25 cellular contexts compared by ENCODE assay signal in genomic region chr1:1768249-1768992, GRCh38. TPM values are rescaled to one million over a fixed set of nuclear protein-coding genes. Genes with fewer than 3 reads are reported as not detected.
DNase-seq lines count a peak whose midpoint lies in the region; ATAC-seq, FAIRE-seq and TF ChIP-seq lines count a peak whose summit lies in the region.
"Had no signal": no experiment of that assay in that cellular context is flagged by ENCODE, and none has a peak within 500 bp of the region (broad histone marks: within the 10 kb centered on the region; RNA-seq: fewer than 3 reads in every experiment).

No MANE protein-coding gene starts in this region.

- H3K4me3 Mint-ChIP-seq in activated naive CD4-positive, alpha-beta T cell treated with anti-CD3 and anti-CD28 coated beads, Interleukin-2, amount 10 ng/mL, durations not matched to agents 7 days and 5 days = no peak overlapping the region
- H3K4me3 Mint-ChIP-seq in Caco-2 (ENCODE audit: unreplicated experiment) (no peak overlapping the region), type B pancreatic cell (no peak overlapping the region)
- H3K4me3 Mint-ChIP-seq: CD4-positive, alpha-beta T cell; GM23338; H9 had no signal

- H3K36me3 ChIP-seq in kidney (ENCODE audit: control insufficient read depth in 1 of 2, insufficient read depth in 2 of 2, low read length in 2 of 2) = peaks cover 2 to 9% of the 10 kb centered on the region in 2 donors
- peaks cover 86% of the 10 kb centered on the region for H3K36me3 ChIP-seq in neutrophil
- H3K36me3 ChIP-seq in Caco-2 (ENCODE audit: control insufficient read depth, insufficient read depth, low read length) = peaks cover 2% of the 10 kb centered on the region

- POLR2A ChIA-PET in Caco-2 (lab: Charles Lee) = interaction anchor here (0.6 kb wide), 1 partner anchor 140 kb away, joined by 4 read pairs; no protein-coding TSS in a partner anchor

- no peak for DNase-seq in activated naive CD4-positive, alpha-beta T cell treated with anti-CD3 and anti-CD28 coated beads, Interleukin-2, amount 10 ng/mL, durations not matched to agents 7 days and 5 days
- DNase-seq in activated naive CD4-positive, alpha-beta T cell (lab: John Stamatoyannopoulos, UW) = no peak
- DNase-seq in kidney = peak; percentile 23
- no peak for DNase-seq in Caco-2
- no peak for DNase-seq in left ventricle myocardium superior
- no peak for DNase-seq in type B pancreatic cell (ENCODE audit: extremely low spot score, unreplicated experiment)
- no peak for DNase-seq in left colon
- DNase-seq: 8988T; ACHN; CD4-positive, alpha-beta T cell; DMS53; H9; IMR-90; KG1; NCI-H1048; NCI-H1417; NCI-H1694; NCI-H2029 treated with DMSO at 0.1 percent for 48 hours; NCI-H510A; NCI-H69; RPMI8226; SHP77 treated with DMSO at 0.1 percent for 48 hours had no signal

- H3K36me3 Mint-ChIP-seq in activated naive CD4-positive, alpha-beta T cell treated with anti-CD3 and anti-CD28 coated beads, Interleukin-2, amount 10 ng/mL, durations not matched to agents 7 days and 5 days = peaks cover 54% of the 10 kb centered on the region
- H3K36me3 Mint-ChIP-seq in Caco-2 (ENCODE audit: insufficient read depth, unreplicated experiment) (peaks cover 72% of the 10 kb centered on the region), type B pancreatic cell (peaks cover 27% of the 10 kb centered on the region)

- BruUV-seq in Caco-2 (replicated peaks; lab: Mats Ljungman, UMichigan) = no TSS peak

- intact Hi-C loops in kidney (cut with DNase I) (no loop called here), Caco-2 (cut with micrococcal nuclease; ENCODE audit: unreplicated experiment) (no loop called here), left ventricle myocardium superior (cut with micrococcal nuclease) (no loop called here), left colon (cut with DNase I, micrococcal nuclease) (no loop called here)

- no peaks in the 10 kb centered on the region for H3K27me3 ChIP-seq in neutrophil
- no peaks in the 10 kb centered on the region for H3K27me3 ChIP-seq in Caco-2 (replicated peaks; ENCODE audit: control insufficient read depth, insufficient read depth, low read length)

- H3K4me3 ChIP-seq in kidney (ENCODE audit: low read length in 2 of 2) (no peak overlapping the region), neutrophil (ENCODE audit: low read depth in 1 of 2, low read length in 1 of 2) (peak overlapping the region in 1 of 2 experiments; percentile 10), Caco-2 (ENCODE audit: low read depth, low read length) (no peak overlapping the region)
- H3K4me3 ChIP-seq: GM23338 had no signal

- no peaks in the 10 kb centered on the region for H3K27me3 Mint-ChIP-seq in activated naive CD4-positive, alpha-beta T cell treated with anti-CD3 and anti-CD28 coated beads, Interleukin-2, amount 10 ng/mL, durations not matched to agents 7 days and 5 days
- H3K27me3 Mint-ChIP-seq in Caco-2 (ENCODE audit: insufficient read depth, unreplicated experiment) = no peaks in the 10 kb centered on the region
- H3K27me3 Mint-ChIP-seq in type B pancreatic cell = no peaks in the 10 kb centered on the region
- H3K27me3 Mint-ChIP-seq: CD4-positive, alpha-beta T cell had no signal

- peaks cover 3% of the 10 kb centered on the region for H3K4me1 Mint-ChIP-seq in activated naive CD4-positive, alpha-beta T cell treated with anti-CD3 and anti-CD28 coated beads, Interleukin-2, amount 10 ng/mL, durations not matched to agents 7 days and 5 days
- H3K4me1 Mint-ChIP-seq in Caco-2 (ENCODE audit: low read depth, unreplicated experiment) = no peaks in the 10 kb centered on the region
- no peaks in the 10 kb centered on the region for H3K4me1 Mint-ChIP-seq in type B pancreatic cell (ENCODE audit: unreplicated experiment)
- H3K4me1 Mint-ChIP-seq: GM23338, H9 had no signal

- peaks cover 11% of the 10 kb centered on the region for H3K9me3 Mint-ChIP-seq in activated naive CD4-positive, alpha-beta T cell treated with anti-CD3 and anti-CD28 coated beads, Interleukin-2, amount 10 ng/mL, durations not matched to agents 7 days and 5 days
- H3K9me3 Mint-ChIP-seq in Caco-2 (ENCODE audit: unreplicated experiment) (no peaks in the 10 kb centered on the region), type B pancreatic cell (peaks cover 5% of the 10 kb centered on the region)

- no peak overlapping the region for H3K9ac ChIP-seq in kidney (ENCODE audit: low read length in 2 of 2)

- no peak for TF ChIP-seq CTCF in kidney (IDR thresholded peaks at IDR 0.05; ENCODE audit: borderline replicate concordance, extremely low read depth, insufficient read depth)
- no peak for TF ChIP-seq CTCF in neutrophil (IDR thresholded peaks at IDR 0.05)
- TF ChIP-seq CTCF in Caco-2 (IDR thresholded peaks at IDR 0.05; ENCODE audit: insufficient read depth in 1 of 2, low read depth in 1 of 2, low read length in 1 of 2, severe bottlenecking in 1 of 2, unreplicated experiment in 1 of 2) = no peak
- no peak for TF ChIP-seq CTCF in type B pancreatic cell (conservative IDR thresholded peaks at IDR 0.05)

- CTCF ChIA-PET in activated naive CD4-positive, alpha-beta T cell treated with anti-CD3 and anti-CD28 coated beads, Interleukin-2, amount 10 ng/mL, durations not matched to agents 7 days and 5 days (lab: Charles Lee) = interaction anchor here (0.7 kb wide), 1 partner anchor 138 kb away, joined by 3 read pairs; no protein-coding TSS in a partner anchor
- CTCF ChIA-PET in Caco-2 (lab: Charles Lee) = no interaction called here

- H3K4me1 ChIP-seq in kidney (ENCODE audit: control insufficient read depth in 1 of 2, insufficient read depth in 1 of 2, low read depth in 1 of 2, low read length in 2 of 2) = no peaks in the 10 kb centered on the region
- H3K4me1 ChIP-seq in neutrophil (ENCODE audit: control insufficient read depth in 1 of 2, insufficient read depth in 1 of 2, low read depth in 1 of 2, low read length in 1 of 2) = peaks cover 77 to 88% of the 10 kb centered on the region in 2 experiments
- no peaks in the 10 kb centered on the region for H3K4me1 ChIP-seq in Caco-2

- ATAC-seq in left ventricle myocardium superior (no peak), left colon (no peak)
- ATAC-seq: GM23338 had no signal

- peak overlapping the region; percentile 19 for H3K27ac Mint-ChIP-seq in activated naive CD4-positive, alpha-beta T cell treated with anti-CD3 and anti-CD28 coated beads, Interleukin-2, amount 10 ng/mL, durations not matched to agents 7 days and 5 days
- H3K27ac Mint-ChIP-seq in Caco-2 (ENCODE audit: unreplicated experiment) (no peak overlapping the region), type B pancreatic cell (no peak overlapping the region)
- H3K27ac Mint-ChIP-seq: CD4-positive, alpha-beta T cell; GM23338 had no signal

- no peak for FAIRE-seq in kidney (lab: Jason Lieb, UNC)
- FAIRE-seq: GM18507 had no signal

- H3K27ac ChIP-seq in kidney (ENCODE audit: low read depth in 2 of 2, low read length in 2 of 2) (no peak overlapping the region), neutrophil (peak overlapping the region; percentile 66)

- H3K9me3 ChIP-seq in kidney (ENCODE audit: control insufficient read depth in 1 of 2, low read length in 2 of 2) (no peaks in the 10 kb centered on the region), neutrophil (no peaks in the 10 kb centered on the region), Caco-2 (peaks cover 7% of the 10 kb centered on the region; the same call in 1 of the 2 replicates)

RNA-seq across cellular contexts. Expression of gene NADK, which starts 9.8 kb away (rescaled TPM):
- total RNA-seq in kidney (76.3 TPM), Caco-2 (2022) (76.7 and 85.8 TPM in 2 replicates), left ventricle myocardium superior (24.4 TPM), type B pancreatic cell (ENCODE audit: low replicate concordance) (78.4 and 89.2 TPM in 2 replicates), left colon (100 to 1,000 TPM; 141 to 156 TPM)
- polyA plus RNA-seq in kidney (ENCODE audit: insufficient read depth, low read depth, low replicate concordance) = 37.9 TPM

RNA-seq across cellular contexts. Expression of gene CDK11A, which starts 44.3 kb away (rescaled TPM):
- 37.3 TPM for total RNA-seq in kidney
- polyA plus RNA-seq in kidney (ENCODE audit: insufficient read depth, low read depth, low replicate concordance) = 21.5 TPM
- 49.6 and 53.7 TPM in 2 replicates for total RNA-seq in Caco-2 (2022)
- total RNA-seq in left ventricle myocardium superior = 22.3 TPM
- 45.9 and 47.0 TPM in 2 replicates for total RNA-seq in type B pancreatic cell (ENCODE audit: low replicate concordance)
- 10 to 100 TPM; 66.4 to 72.3 TPM for total RNA-seq in left colon
